1 cellular context compared by ENCODE assay signal in the genomic region with DNA sequence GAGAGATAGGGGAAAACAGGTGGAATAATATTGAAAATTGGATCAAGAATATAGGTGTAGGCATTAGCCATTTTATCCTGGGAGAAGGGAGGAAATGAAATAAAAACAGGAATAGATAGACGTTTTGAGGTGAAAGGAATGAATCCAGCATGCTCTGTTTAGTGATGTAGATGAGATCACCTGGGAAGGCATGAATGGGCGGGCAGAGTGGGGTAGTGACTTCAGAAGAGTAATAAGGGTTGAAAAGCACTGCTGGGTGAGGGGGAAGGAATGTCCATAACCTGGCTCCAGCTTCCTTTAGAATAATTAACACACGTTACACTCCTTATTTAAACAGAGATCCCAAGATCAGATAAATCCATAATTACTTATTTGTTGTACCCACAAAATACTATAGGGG.
A peak's percentile ranks its signal among the peaks of the same experiment; 100 is the strongest.
TF ChIP-seq lines count a peak whose summit lies in the region.

No MANE protein-coding gene starts in this region.

TF ChIP-seq in GM23338, 12 proteins besides CTCF, POLR2A, EP300 and RAD21 (continued from another document):
- TF ChIP-seq, protein P1, sequence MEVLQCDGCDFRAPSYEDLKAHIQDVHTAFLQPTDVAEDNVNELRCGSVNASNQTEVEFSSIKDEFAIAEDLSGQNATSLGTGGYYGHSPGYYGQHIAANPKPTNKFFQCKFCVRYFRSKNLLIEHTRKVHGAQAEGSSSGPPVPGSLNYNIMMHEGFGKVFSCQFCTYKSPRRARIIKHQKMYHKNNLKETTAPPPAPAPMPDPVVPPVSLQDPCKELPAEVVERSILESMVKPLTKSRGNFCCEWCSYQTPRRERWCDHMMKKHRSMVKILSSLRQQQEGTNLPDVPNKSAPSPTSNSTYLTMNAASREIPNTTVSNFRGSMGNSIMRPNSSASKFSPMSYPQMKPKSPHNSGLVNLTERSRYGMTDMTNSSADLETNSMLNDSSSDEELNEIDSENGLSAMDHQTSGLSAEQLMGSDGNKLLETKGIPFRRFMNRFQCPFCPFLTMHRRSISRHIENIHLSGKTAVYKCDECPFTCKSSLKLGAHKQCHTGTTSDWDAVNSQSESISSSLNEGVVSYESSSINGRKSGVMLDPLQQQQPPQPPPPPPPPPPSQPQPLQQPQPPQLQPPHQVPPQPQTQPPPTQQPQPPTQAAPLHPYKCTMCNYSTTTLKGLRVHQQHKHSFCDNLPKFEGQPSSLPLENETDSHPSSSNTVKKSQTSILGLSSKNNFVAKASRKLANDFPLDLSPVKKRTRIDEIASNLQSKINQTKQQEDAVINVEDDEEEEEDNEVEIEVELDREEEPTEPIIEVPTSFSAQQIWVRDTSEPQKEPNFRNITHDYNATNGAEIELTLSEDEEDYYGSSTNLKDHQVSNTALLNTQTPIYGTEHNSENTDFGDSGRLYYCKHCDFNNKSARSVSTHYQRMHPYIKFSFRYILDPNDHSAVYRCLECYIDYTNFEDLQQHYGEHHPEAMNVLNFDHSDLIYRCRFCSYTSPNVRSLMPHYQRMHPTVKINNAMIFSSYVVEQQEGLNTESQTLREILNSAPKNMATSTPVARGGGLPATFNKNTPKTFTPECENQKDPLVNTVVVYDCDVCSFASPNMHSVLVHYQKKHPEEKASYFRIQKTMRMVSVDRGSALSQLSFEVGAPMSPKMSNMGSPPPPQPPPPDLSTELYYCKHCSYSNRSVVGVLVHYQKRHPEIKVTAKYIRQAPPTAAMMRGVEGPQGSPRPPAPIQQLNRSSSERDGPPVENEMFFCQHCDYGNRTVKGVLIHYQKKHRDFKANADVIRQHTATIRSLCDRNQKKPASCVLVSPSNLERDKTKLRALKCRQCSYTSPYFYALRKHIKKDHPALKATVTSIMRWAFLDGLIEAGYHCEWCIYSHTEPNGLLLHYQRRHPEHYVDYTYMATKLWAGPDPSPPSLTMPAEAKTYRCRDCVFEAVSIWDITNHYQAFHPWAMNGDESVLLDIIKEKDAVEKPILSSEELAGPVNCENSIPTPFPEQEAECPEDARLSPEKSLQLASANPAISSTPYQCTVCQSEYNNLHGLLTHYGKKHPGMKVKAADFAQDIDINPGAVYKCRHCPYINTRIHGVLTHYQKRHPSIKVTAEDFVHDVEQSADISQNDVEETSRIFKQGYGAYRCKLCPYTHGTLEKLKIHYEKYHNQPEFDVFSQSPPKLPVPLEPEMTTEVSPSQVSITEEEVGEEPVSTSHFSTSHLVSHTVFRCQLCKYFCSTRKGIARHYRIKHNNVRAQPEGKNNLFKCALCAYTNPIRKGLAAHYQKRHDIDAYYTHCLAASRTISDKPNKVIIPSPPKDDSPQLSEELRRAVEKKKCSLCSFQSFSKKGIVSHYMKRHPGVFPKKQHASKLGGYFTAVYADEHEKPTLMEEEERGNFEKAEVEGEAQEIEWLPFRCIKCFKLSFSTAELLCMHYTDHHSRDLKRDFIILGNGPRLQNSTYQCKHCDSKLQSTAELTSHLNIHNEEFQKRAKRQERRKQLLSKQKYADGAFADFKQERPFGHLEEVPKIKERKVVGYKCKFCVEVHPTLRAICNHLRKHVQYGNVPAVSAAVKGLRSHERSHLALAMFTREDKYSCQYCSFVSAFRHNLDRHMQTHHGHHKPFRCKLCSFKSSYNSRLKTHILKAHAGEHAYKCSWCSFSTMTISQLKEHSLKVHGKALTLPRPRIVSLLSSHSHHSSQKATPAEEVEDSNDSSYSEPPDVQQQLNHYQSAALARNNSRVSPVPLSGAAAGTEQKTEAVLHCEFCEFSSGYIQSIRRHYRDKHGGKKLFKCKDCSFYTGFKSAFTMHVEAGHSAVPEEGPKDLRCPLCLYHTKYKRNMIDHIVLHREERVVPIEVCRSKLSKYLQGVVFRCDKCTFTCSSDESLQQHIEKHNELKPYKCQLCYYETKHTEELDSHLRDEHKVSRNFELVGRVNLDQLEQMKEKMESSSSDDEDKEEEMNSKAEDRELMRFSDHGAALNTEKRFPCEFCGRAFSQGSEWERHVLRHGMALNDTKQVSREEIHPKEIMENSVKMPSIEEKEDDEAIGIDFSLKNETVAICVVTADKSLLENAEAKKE (CRISPR knock-in tag; IDR thresholded peaks at IDR 0.05): 0 out of 2 replicates have a peak, but pooled peaks have one; percentile 39
- TF ChIP-seq JUNB (IDR thresholded peaks at IDR 0.05; ENCODE audit: unreplicated experiment) (no peak), NANOG (IDR thresholded peaks at IDR 0.05; ENCODE audit: borderline replicate concordance) (no peak), EZH2phosphoT487 (IDR thresholded peaks at IDR 0.05; ENCODE audit: unreplicated experiment) (no peak)
- TF ChIP-seq, protein P2, sequence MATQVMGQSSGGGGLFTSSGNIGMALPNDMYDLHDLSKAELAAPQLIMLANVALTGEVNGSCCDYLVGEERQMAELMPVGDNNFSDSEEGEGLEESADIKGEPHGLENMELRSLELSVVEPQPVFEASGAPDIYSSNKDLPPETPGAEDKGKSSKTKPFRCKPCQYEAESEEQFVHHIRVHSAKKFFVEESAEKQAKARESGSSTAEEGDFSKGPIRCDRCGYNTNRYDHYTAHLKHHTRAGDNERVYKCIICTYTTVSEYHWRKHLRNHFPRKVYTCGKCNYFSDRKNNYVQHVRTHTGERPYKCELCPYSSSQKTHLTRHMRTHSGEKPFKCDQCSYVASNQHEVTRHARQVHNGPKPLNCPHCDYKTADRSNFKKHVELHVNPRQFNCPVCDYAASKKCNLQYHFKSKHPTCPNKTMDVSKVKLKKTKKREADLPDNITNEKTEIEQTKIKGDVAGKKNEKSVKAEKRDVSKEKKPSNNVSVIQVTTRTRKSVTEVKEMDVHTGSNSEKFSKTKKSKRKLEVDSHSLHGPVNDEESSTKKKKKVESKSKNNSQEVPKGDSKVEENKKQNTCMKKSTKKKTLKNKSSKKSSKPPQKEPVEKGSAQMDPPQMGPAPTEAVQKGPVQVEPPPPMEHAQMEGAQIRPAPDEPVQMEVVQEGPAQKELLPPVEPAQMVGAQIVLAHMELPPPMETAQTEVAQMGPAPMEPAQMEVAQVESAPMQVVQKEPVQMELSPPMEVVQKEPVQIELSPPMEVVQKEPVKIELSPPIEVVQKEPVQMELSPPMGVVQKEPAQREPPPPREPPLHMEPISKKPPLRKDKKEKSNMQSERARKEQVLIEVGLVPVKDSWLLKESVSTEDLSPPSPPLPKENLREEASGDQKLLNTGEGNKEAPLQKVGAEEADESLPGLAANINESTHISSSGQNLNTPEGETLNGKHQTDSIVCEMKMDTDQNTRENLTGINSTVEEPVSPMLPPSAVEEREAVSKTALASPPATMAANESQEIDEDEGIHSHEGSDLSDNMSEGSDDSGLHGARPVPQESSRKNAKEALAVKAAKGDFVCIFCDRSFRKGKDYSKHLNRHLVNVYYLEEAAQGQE (IDR thresholded peaks at IDR 0.05; ENCODE audit: unreplicated experiment): no peak
